ENCODE assay signal across 2 cellular contexts in the genomic region with DNA sequence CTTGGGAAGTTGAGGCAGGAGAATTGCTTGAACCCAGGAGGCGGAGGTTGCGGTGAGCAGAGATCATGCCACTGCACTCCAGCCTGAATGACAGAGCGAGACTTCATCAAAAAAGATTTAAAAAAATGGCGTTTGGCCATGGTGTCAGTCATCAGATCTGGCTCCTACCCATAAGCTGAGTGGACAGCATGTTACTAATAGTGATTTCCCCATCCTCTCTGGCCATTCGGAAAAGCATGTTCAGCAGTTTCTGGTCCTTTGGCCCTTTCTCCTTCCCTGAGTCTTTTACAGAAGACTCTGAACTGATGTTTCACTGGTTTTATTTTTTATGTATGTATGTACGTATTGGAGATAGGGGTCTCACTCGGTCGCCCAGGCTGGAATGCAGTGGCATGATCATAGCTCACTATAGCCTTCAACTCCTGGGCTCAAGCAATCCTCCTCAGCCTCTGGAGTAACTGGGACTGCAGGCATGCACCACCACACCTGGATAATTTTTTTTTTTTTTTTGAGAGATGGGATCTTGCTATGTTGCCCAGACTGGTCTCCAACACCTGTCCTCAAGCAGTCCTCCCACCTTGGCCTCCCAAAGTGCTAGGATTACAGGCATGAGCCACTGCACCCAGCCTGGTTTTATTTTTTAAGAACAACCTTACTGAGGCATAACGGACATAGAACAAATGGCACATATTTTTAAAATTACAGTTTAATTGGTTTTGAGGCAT.
TF ChIP-seq lines count a peak whose summit lies in the region.

No MANE protein-coding gene starts in this region.

TF ChIP-seq in H1, 55 proteins besides CTCF, POLR2A, EP300 and RAD21:
- TF ChIP-seq KDM1A (IDR thresholded peaks at IDR 0.05; ENCODE audit: borderline replicate concordance, low read length) (0 out of 2 replicates have a peak, but pooled peaks have one; percentile 28), NRF1 (IDR thresholded peaks at IDR 0.05; ENCODE audit: low read depth, low read length) (no peak)

TF ChIP-seq in HepG2, 621 proteins besides CTCF, POLR2A, EP300 and RAD21:
- no peak for TF ChIP-seq ZNF17 (CRISPR knock-in tag; IDR thresholded peaks at IDR 0.05)
- 0 out of 2 replicates have a peak, but pooled peaks have one; percentile 16 for TF ChIP-seq MAFF (IDR thresholded peaks at IDR 0.05; ENCODE audit: low read depth, low read length)
- TF ChIP-seq MAFK (conservative IDR thresholded peaks at IDR 0.05 in 1 of 2, IDR thresholded peaks at IDR 0.05 in 1 of 2; ENCODE audit: low read length in 2 of 2), result peak; percentile 15 to 39; a peak in 2 of 4 replicates
- no peak for TF ChIP-seq MXI1 (IDR thresholded peaks at IDR 0.05; ENCODE audit: borderline replicate concordance, low read depth, low read length)
